Comparison of ENCODE assay signal across 13 cellular contexts in genomic region chr14:22479132-22479531, GRCh38.
DNase-seq lines count a peak whose midpoint lies in the region; ATAC-seq and TF ChIP-seq lines count a peak whose summit lies in the region.
"Had no signal": no experiment of that assay in that cellular context is flagged by ENCODE, and none has a peak within 500 bp of the region (broad histone marks: within the 10 kb centered on the region; RNA-seq: fewer than 3 reads in every experiment).

No MANE protein-coding gene starts in this region.

- H2AFZ ChIP-seq in PC-3 (ENCODE audit: low read length) = no peak overlapping the region

- no peaks in the 10 kb centered on the region for H3K9me3 ChIP-seq in KOPT-K1 (ENCODE audit: insufficient read depth, low read length, poor library complexity, severe bottlenecking)
- no peaks in the 10 kb centered on the region for H3K9me3 ChIP-seq in PC-3 (ENCODE audit: low read length)
- no peaks in the 10 kb centered on the region for H3K9me3 ChIP-seq in left lung

- H3K4me1 ChIP-seq in PC-3 (ENCODE audit: insufficient read depth, low read length) = peaks cover 12% of the 10 kb centered on the region
- no peaks in the 10 kb centered on the region for H3K4me1 ChIP-seq in left lung

- CTCF ChIA-PET in PC-3 (lab: Charles Lee) = no interaction called here

- H3K36me3 Mint-ChIP-seq in activated T-cell treated with anti-CD3 and anti-CD28 coated beads, Interleukin-2, amount 50 U/mL, for 4 hours (ENCODE audit: insufficient read depth) = peaks cover 1% of the 10 kb centered on the region
- no peaks in the 10 kb centered on the region for H3K36me3 Mint-ChIP-seq in activated naive CD8-positive, alpha-beta T cell treated with anti-CD3 and anti-CD28 coated beads for 36 hours
- peaks cover 32% of the 10 kb centered on the region for H3K36me3 Mint-ChIP-seq in stimulated activated effector memory CD8-positive, alpha-beta T cell treated with anti-CD3 and anti-CD28 coated beads, Interleukin-12 subunit alpha, Interleukin-12 subunit beta, amount 100 ng/mL, for 72 hours

- no peaks in the 10 kb centered on the region for H3K79me2 ChIP-seq in PC-3 (ENCODE audit: low read length)

- peak overlapping the region; percentile 61 for H3K27ac ChIP-seq in KOPT-K1 (ENCODE audit: low read depth, low read length, poor library complexity, severe bottlenecking)
- no peak overlapping the region for H3K27ac ChIP-seq in PC-3 (ENCODE audit: low read length)
- no peak overlapping the region for H3K27ac ChIP-seq in left lung
- H3K27ac ChIP-seq: cardiac muscle cell had no signal

- no peaks in the 10 kb centered on the region for H3F3A ChIP-seq in PC-3 (ENCODE audit: low read length, unreplicated experiment)

- H3K4me1 Mint-ChIP-seq in activated T-cell treated with anti-CD3 and anti-CD28 coated beads, Interleukin-2, amount 50 U/mL, for 4 hours (ENCODE audit: low read depth) = peaks cover 16% of the 10 kb centered on the region
- no peaks in the 10 kb centered on the region for H3K4me1 Mint-ChIP-seq in activated naive CD8-positive, alpha-beta T cell treated with anti-CD3 and anti-CD28 coated beads for 36 hours
- no peaks in the 10 kb centered on the region for H3K4me1 Mint-ChIP-seq in stimulated activated effector memory CD8-positive, alpha-beta T cell treated with anti-CD3 and anti-CD28 coated beads, Interleukin-12 subunit alpha, Interleukin-12 subunit beta, amount 100 ng/mL, for 72 hours

- intact Hi-C loops in PC-3 (cut with micrococcal nuclease) = loop anchor here (10.0 kb wide), 1 partner anchor 76 kb away; no protein-coding TSS in a partner anchor
- intact Hi-C loops in left lung (cut with DNase I) = no loop called here

- no peaks in the 10 kb centered on the region for H4K20me1 ChIP-seq in PC-3 (ENCODE audit: low read length)

- POLR2A ChIA-PET in PC-3 (lab: Charles Lee; ENCODE audit: unreplicated experiment) = no interaction called here

- no peaks in the 10 kb centered on the region for H3K27me3 Mint-ChIP-seq in activated T-cell treated with anti-CD3 and anti-CD28 coated beads, Interleukin-2, amount 50 U/mL, for 4 hours (ENCODE audit: low read depth)
- no peaks in the 10 kb centered on the region for H3K27me3 Mint-ChIP-seq in activated naive CD8-positive, alpha-beta T cell treated with anti-CD3 and anti-CD28 coated beads for 36 hours

- H3K9me3 Mint-ChIP-seq in activated T-cell treated with anti-CD3 and anti-CD28 coated beads, Interleukin-2, amount 50 U/mL, for 4 hours = no peaks in the 10 kb centered on the region
- H3K9me3 Mint-ChIP-seq in activated naive CD8-positive, alpha-beta T cell treated with anti-CD3 and anti-CD28 coated beads for 36 hours = no peaks in the 10 kb centered on the region
- H3K9me3 Mint-ChIP-seq in stimulated activated effector memory CD8-positive, alpha-beta T cell treated with anti-CD3 and anti-CD28 coated beads, Interleukin-12 subunit alpha, Interleukin-12 subunit beta, amount 100 ng/mL, for 72 hours = no peaks in the 10 kb centered on the region
- H3K9me3 Mint-ChIP-seq: H9 had no signal

- peak overlapping the region; percentile 73 for H3K4me3 Mint-ChIP-seq in activated T-cell treated with anti-CD3 and anti-CD28 coated beads, Interleukin-2, amount 50 U/mL, for 4 hours
- H3K4me3 Mint-ChIP-seq in activated naive CD8-positive, alpha-beta T cell treated with anti-CD3 and anti-CD28 coated beads for 36 hours = peak overlapping the region; percentile 51
- H3K4me3 Mint-ChIP-seq in stimulated activated effector memory CD8-positive, alpha-beta T cell treated with anti-CD3 and anti-CD28 coated beads, Interleukin-12 subunit alpha, Interleukin-12 subunit beta, amount 100 ng/mL, for 72 hours = peak overlapping the region; percentile 32
- H3K4me3 Mint-ChIP-seq: H9 had no signal

- H3K4me3 ChIP-seq in PC-3 (ENCODE audit: low read length) (no peak overlapping the region), left lung (no peak overlapping the region)
- H3K4me3 ChIP-seq: cardiac muscle cell had no signal

- TF ChIP-seq CTCF in PC-3 (conservative IDR thresholded peaks at IDR 0.05; ENCODE audit: low read depth, low read length) = no peak
- TF ChIP-seq CTCF in left lung (IDR thresholded peaks at IDR 0.05) = no peak

- H3K36me3 ChIP-seq in KOPT-K1 (ENCODE audit: insufficient read depth, low read length) (no peaks in the 10 kb centered on the region), PC-3 (ENCODE audit: low read depth, low read length) (no peaks in the 10 kb centered on the region), left lung (no peaks in the 10 kb centered on the region)
- H3K36me3 ChIP-seq: cardiac muscle cell had no signal

- no peak for DNase-seq in activated T-cell treated with anti-CD3 and anti-CD28 coated beads, Interleukin-2, amount 50 U/mL, for 4 hours
- DNase-seq in activated T-cell treated with anti-CD3 and anti-CD28 coated beads for 4 hours (no peak), PC-3 (no peak), left lung (no peak)
- no peak for DNase-seq in activated naive CD8-positive, alpha-beta T cell treated with anti-CD3 and anti-CD28 coated beads for 36 hours
- no peak for DNase-seq in stimulated activated effector memory CD8-positive, alpha-beta T cell treated with anti-CD3 and anti-CD28 coated beads, Interleukin-12 subunit alpha, Interleukin-12 subunit beta, amount 100 ng/mL, for 72 hours (ENCODE audit: low spot score in 2 of 2)
- DNase-seq: activated CD4-positive, CD25-positive, alpha-beta regulatory T cell; foreskin melanocyte; H9; mesenchymal stem cell had no signal

- H3K9ac ChIP-seq in PC-3 (ENCODE audit: low read length) = no peak overlapping the region

- no peak overlapping the region for H3K4me2 ChIP-seq in PC-3 (ENCODE audit: low read length)

- no peak for ATAC-seq in activated T-cell treated with anti-CD3 and anti-CD28 coated beads, Interleukin-2, amount 50 U/mL, for 4 hours
- no peak for ATAC-seq in stimulated activated effector memory CD8-positive, alpha-beta T cell treated with anti-CD3 and anti-CD28 coated beads, Interleukin-12 subunit alpha, Interleukin-12 subunit beta, amount 100 ng/mL, for 72 hours
- ATAC-seq in PC-3 (no peak), GM18867 (IDR thresholded peaks at IDR 0.05; ENCODE audit: unreplicated experiment) (no peak), left lung (no peak)

- H3K9me2 ChIP-seq in PC-3 (replicated peaks; ENCODE audit: low read length) = no peaks in the 10 kb centered on the region

- BruUV-seq in PC-3 (replicated peaks; lab: Mats Ljungman, UMichigan) = no TSS peak

- peak overlapping the region; percentile 34 for H3K27ac Mint-ChIP-seq in activated naive CD8-positive, alpha-beta T cell treated with anti-CD3 and anti-CD28 coated beads for 36 hours
- no peak overlapping the region for H3K27ac Mint-ChIP-seq in stimulated activated effector memory CD8-positive, alpha-beta T cell treated with anti-CD3 and anti-CD28 coated beads, Interleukin-12 subunit alpha, Interleukin-12 subunit beta, amount 100 ng/mL, for 72 hours

- no peaks in the 10 kb centered on the region for H3K27me3 ChIP-seq in PC-3 (ENCODE audit: low read length)
- H3K27me3 ChIP-seq in left lung = no peaks in the 10 kb centered on the region
- H3K27me3 ChIP-seq: cardiac muscle cell had no signal
